8 cellular contexts compared by ENCODE assay signal in genomic region chr17:81002409-81003361, GRCh38. TPM values are rescaled to one million over a fixed set of nuclear protein-coding genes. Genes with fewer than 3 reads are reported as not detected.
DNase-seq lines count a peak whose midpoint lies in the region; ATAC-seq and TF ChIP-seq lines count a peak whose summit lies in the region.

No MANE protein-coding gene starts in this region.

- POLR2A ChIA-PET in CD4-positive, alpha-beta T cell (lab: Charles Lee) = interaction anchor here (0.6 to 3.9 kb wide), 2 partner anchors 10 to 15 kb away, joined by 4 to 22 read pairs; no protein-coding TSS in a partner anchor

- H3K4me1 ChIP-seq in heart left ventricle (peaks cover 0 to 37% (median 26%) of the 10 kb centered on the region in 12 donors), uterus (peaks cover 8 to 14% of the 10 kb centered on the region in 2 donors)

- peaks cover 18% of the 10 kb centered on the region for H3K4me1 Mint-ChIP-seq in CD4-positive, alpha-beta T cell (ENCODE audit: low read depth)

- H3K36me3 ChIP-seq in heart left ventricle (peaks cover 0 to 27% (median 24%) of the 10 kb centered on the region in 9 donors), uterus (no peaks in the 10 kb centered on the region)

- no peak for TF ChIP-seq POLR2A in heart left ventricle (IDR thresholded peaks at IDR 0.05)
- no peak for TF ChIP-seq POLR2A in uterus (IDR thresholded peaks at IDR 0.05)

- DNase-seq in CD4-positive, alpha-beta T cell = no peak
- DNase-seq in HK-2 (ENCODE audit: unreplicated experiment) (peak; percentile 49), SK-MEL-5 (ENCODE audit: low read depth, low spot score) (peak; percentile 74), heart left ventricle (peak in 4 of 5 donors; percentile 58 to 72 (median 66)), uterus (peak; percentile 71 to 78), DMS114 treated with DMSO at 0.1 percent for 48 hours (lab: John Stamatoyannopoulos, UW; ENCODE audit: unreplicated experiment) (no peak)

- in situ Hi-C loops in SK-MEL-5 (cut with HindIII; ENCODE audit: low pct_unique_long_range_greater_than_20kb, low sequenced_read_pairs) = loop anchor here (25.0 kb wide), 1 partner anchor 110 kb away; no protein-coding TSS in a partner anchor

- no peaks in the 10 kb centered on the region for H3K9me3 ChIP-seq in CD4-positive, alpha-beta T cell (ENCODE audit: control insufficient read depth, low read length)
- H3K9me3 ChIP-seq in heart left ventricle (no peaks in the 10 kb centered on the region), uterus (no peaks in the 10 kb centered on the region)

- ATAC-seq in CD4-positive, alpha-beta T cell (ENCODE audit: poor library complexity) = no peak
- ATAC-seq in heart left ventricle = peak; percentile 23 to 59 (median 46)
- no peak for ATAC-seq in HG03469 (IDR thresholded peaks at IDR 0.05; ENCODE audit: unreplicated experiment)
- ATAC-seq in GM21717 (IDR thresholded peaks at IDR 0.05; ENCODE audit: unreplicated experiment) = no peak

- intact Hi-C loops in CD4-positive, alpha-beta T cell (cut with DNase I, micrococcal nuclease) = no loop called here
- intact Hi-C loops in heart left ventricle (cut with DNase I) = no loop called here
- intact Hi-C loops in uterus (cut with DNase I; ENCODE audit: low total_unique reads) = no loop called here

- H3K27me3 ChIP-seq in CD4-positive, alpha-beta T cell (ENCODE audit: control insufficient read depth, insufficient read depth, low read length) = peaks cover 22% of the 10 kb centered on the region
- H3K27me3 ChIP-seq in heart left ventricle = peaks cover 10 to 32% (median 16%) of the 10 kb centered on the region in 9 donors
- peaks cover 0 to 17% of the 10 kb centered on the region in 2 donors for H3K27me3 ChIP-seq in uterus

- CTCF ChIA-PET in CD4-positive, alpha-beta T cell (lab: Charles Lee) = interaction anchor here (1.3 kb wide), 1 partner anchor 99 kb away, joined by 4 read pairs; no protein-coding TSS in a partner anchor

- H3K36me3 Mint-ChIP-seq in CD4-positive, alpha-beta T cell (ENCODE audit: low read depth) = peaks cover 5% of the 10 kb centered on the region

- H3K27ac ChIP-seq in CD4-positive, alpha-beta T cell (ENCODE audit: low read depth, low read length) = no peak overlapping the region
- H3K27ac ChIP-seq in heart left ventricle (no peak overlapping the region), uterus (no peak overlapping the region)

- H3K4me3 ChIP-seq in heart left ventricle = no peak overlapping the region
- H3K4me3 ChIP-seq in uterus = no peak overlapping the region

- H3K27me3 Mint-ChIP-seq in CD4-positive, alpha-beta T cell = peaks cover 40% of the 10 kb centered on the region

- WGBS in heart left ventricle, 4 donors = 43 to 49% (median 46%) methylated on average over 21 of the region's 21 CpGs

- H3K4me3 Mint-ChIP-seq in CD4-positive, alpha-beta T cell = peak overlapping the region; percentile 58

- no peak overlapping the region for H3K27ac Mint-ChIP-seq in CD4-positive, alpha-beta T cell

- H3K9me3 Mint-ChIP-seq in CD4-positive, alpha-beta T cell = no peaks in the 10 kb centered on the region

- no peak for TF ChIP-seq CTCF in CD4-positive, alpha-beta T cell (IDR thresholded peaks at IDR 0.05)
- no peak for TF ChIP-seq CTCF in heart left ventricle (IDR thresholded peaks at IDR 0.05)
- TF ChIP-seq CTCF in uterus (IDR thresholded peaks at IDR 0.05) = no peak

RNA-seq across cellular contexts. Expression of gene CHMP6, which starts 11.0 kb away (rescaled TPM):
- 10 to 100 TPM; 11.5 to 13.3 TPM for total RNA-seq in CD4-positive, alpha-beta T cell
- total RNA-seq in SK-MEL-5 (2014; rRNA removed; shearing (Covaris generic)) = 17.6 and 23.5 TPM in 2 replicates
- polyA plus RNA-seq in SK-MEL-5 (2015; cell fraction: cytosol; rRNA removed) = 84.0 and 101 TPM in 2 replicates
- polyA plus RNA-seq in SK-MEL-5 (2015; cell fraction: nucleus; rRNA removed) = 27.2 and 37.8 TPM in 2 replicates
- 10 to 100 TPM; 17.9 to 25.9 (median 19.4) TPM for total RNA-seq in heart left ventricle
- 10 to 100 TPM; 24.4 to 35.5 TPM for polyA plus RNA-seq in heart left ventricle
- total RNA-seq in uterus = 10 to 100 TPM in 3 of 4 donors, 1 to 10 TPM in 1; 3.6 to 33.2 (median 19.8) TPM

RNA-seq across cellular contexts. Expression of gene BAIAP2, which starts 32.3 kb away (rescaled TPM):
- total RNA-seq in CD4-positive, alpha-beta T cell = 1 to 10 TPM; 4.2 to 4.9 TPM
- total RNA-seq in SK-MEL-5 (2014; rRNA removed; shearing (Covaris generic)) = 26.7 and 33.6 TPM in 2 replicates
- 61.0 and 64.3 TPM in 2 replicates for polyA plus RNA-seq in SK-MEL-5 (2015; cell fraction: cytosol; rRNA removed)
- 73.9 and 104 TPM in 2 replicates for polyA plus RNA-seq in SK-MEL-5 (2015; cell fraction: nucleus; rRNA removed)
- 10 to 100 TPM in 8 of 9 donors, 1 to 10 TPM in 1; 8.9 to 30.2 (median 18.8) TPM for total RNA-seq in heart left ventricle
- 10 to 100 TPM; 15.3 to 18.5 TPM for polyA plus RNA-seq in heart left ventricle
- 10 to 100 TPM; 16.5 to 70.7 (median 45.8) TPM for total RNA-seq in uterus

Comparison
In these comparisons a context has a peak if more than half of its experiments do, and no peak if none do; other contexts are left out.
1. ATAC-seq: peak in heart left ventricle (4 of 4); none in CD4-positive, alpha-beta T cell (single experiment), HG03469 (single experiment) and GM21717 (single experiment).
2. DNase-seq: peak in HK-2 (single experiment), SK-MEL-5 (single experiment), heart left ventricle (4 of 5) and uterus (2 of 2); none in CD4-positive, alpha-beta T cell (0 of 10) and DMS114 treated with DMSO at 0.1 percent for 48 hours (single experiment).